ENCODE assay signal across 9 cellular contexts in the genomic region with DNA sequence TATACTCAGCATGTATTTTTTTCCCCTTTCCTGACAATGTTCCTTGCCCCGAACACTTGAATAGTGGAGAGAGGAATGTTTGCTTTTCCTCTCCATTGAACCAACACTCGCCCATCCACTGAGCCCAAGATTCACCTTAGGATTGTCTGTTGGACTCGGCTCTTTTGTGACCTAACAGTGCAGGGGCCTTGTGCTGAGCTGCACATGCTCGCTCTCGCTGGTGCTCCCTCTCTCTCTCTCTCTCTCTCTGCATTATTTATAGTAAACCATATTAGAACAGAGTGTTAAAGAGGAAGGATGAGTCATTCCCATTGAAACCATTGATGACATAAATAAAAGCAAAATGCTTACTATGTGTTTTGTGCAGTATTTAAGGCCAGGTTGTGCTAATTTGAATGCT. TPM values are rescaled to one million over a fixed set of nuclear protein-coding genes. Genes with fewer than 3 reads are reported as not detected.
DNase-seq lines count a peak whose midpoint lies in the region; ATAC-seq and TF ChIP-seq lines count a peak whose summit lies in the region.
"Had no signal": no experiment of that assay in that cellular context is flagged by ENCODE, and none has a peak within 500 bp of the region (broad histone marks: within the 10 kb centered on the region; RNA-seq: fewer than 3 reads in every experiment).

No MANE protein-coding gene starts in this region.

- no peaks in the 10 kb centered on the region for H3K9me3 ChIP-seq in colonic mucosa

- DNase-seq in CD1c-positive myeloid dendritic cell (ENCODE audit: extremely low spot score): peak; percentile 68
- peak; percentile 82 for DNase-seq in NOMO-1 treated with DMSO at 0.1 percent for 48 hours (lab: John Stamatoyannopoulos, UW; ENCODE audit: unreplicated experiment)
- no peak for DNase-seq in colonic mucosa
- no peak for DNase-seq in natural killer cell treated with Interleukin-12 subunit alpha and Interleukin-12 subunit beta and Interleukin-15 and Interleukin-18, amount 100 ng/mL, for 72 hours (ENCODE audit: low spot score)
- DNase-seq in kidney glomerular epithelial cell (lab: John Stamatoyannopoulos, UW): no peak
- DNase-seq: IMR-90 had no signal

- H3K36me3 ChIP-seq in colonic mucosa: no peaks in the 10 kb centered on the region

- H3K27me3 Mint-ChIP-seq in natural killer cell treated with Interleukin-12 subunit alpha and Interleukin-12 subunit beta and Interleukin-15 and Interleukin-18, amount 100 ng/mL, for 72 hours: no peaks in the 10 kb centered on the region

- peaks cover 70 to 87% of the 10 kb centered on the region in 2 donors for H3K4me1 Mint-ChIP-seq in natural killer cell treated with Interleukin-12 subunit alpha and Interleukin-12 subunit beta and Interleukin-15 and Interleukin-18, amount 100 ng/mL, for 72 hours (ENCODE audit: low read depth in 2 of 2)

- intact Hi-C loops in colonic mucosa (cut with DNase I): no loop called here

- TF ChIP-seq CTCF in colonic mucosa (IDR thresholded peaks at IDR 0.05): no peak

- H3K36me3 Mint-ChIP-seq in natural killer cell treated with Interleukin-12 subunit alpha and Interleukin-12 subunit beta and Interleukin-15 and Interleukin-18, amount 100 ng/mL, for 72 hours: no peaks in the 10 kb centered on the region

- peak overlapping the region; percentile 20 for H3K27ac ChIP-seq in colonic mucosa

- no peaks in the 10 kb centered on the region for H3K27me3 ChIP-seq in colonic mucosa

- peak; percentile 75 to 76 for ATAC-seq in natural killer cell treated with Interleukin-12 subunit alpha and Interleukin-12 subunit beta and Interleukin-15 and Interleukin-18, amount 100 ng/mL, for 72 hours
- ATAC-seq in HG03196 (IDR thresholded peaks at IDR 0.05; ENCODE audit: unreplicated experiment) (no peak), GM19351 (IDR thresholded peaks at IDR 0.05; ENCODE audit: unreplicated experiment) (no peak), HG03045 (IDR thresholded peaks at IDR 0.05; ENCODE audit: unreplicated experiment) (no peak)

- no peaks in the 10 kb centered on the region for H3K9me3 Mint-ChIP-seq in natural killer cell treated with Interleukin-12 subunit alpha and Interleukin-12 subunit beta and Interleukin-15 and Interleukin-18, amount 100 ng/mL, for 72 hours

- H3K4me3 Mint-ChIP-seq in natural killer cell treated with Interleukin-12 subunit alpha and Interleukin-12 subunit beta and Interleukin-15 and Interleukin-18, amount 100 ng/mL, for 72 hours: peak overlapping the region; percentile 63

- no peak overlapping the region for H3K4me3 ChIP-seq in colonic mucosa

- H3K9ac ChIP-seq in colonic mucosa (ENCODE audit: low read depth in 2 of 2, low read length in 2 of 2): no peak overlapping the region

- peak overlapping the region; percentile 37 to 87 for H3K27ac Mint-ChIP-seq in natural killer cell treated with Interleukin-12 subunit alpha and Interleukin-12 subunit beta and Interleukin-15 and Interleukin-18, amount 100 ng/mL, for 72 hours

- H3K4me1 ChIP-seq in colonic mucosa: peaks cover 13% of the 10 kb centered on the region

RNA-seq across cellular contexts. Expression of gene ZBTB16, which starts 20.7 kb away (rescaled TPM):
- 10 to 100 TPM in 1 of 2 donors, 1 to 10 TPM in 1; 2.0 to 13.7 TPM for total RNA-seq in colonic mucosa
- total RNA-seq in natural killer cell treated with Interleukin-12 subunit alpha and Interleukin-12 subunit beta and Interleukin-15 and Interleukin-18, amount 100 ng/mL, for 72 hours: 10 to 100 TPM in 1 of 2 donors, 1 to 10 TPM in 1; 2.7 to 13.1 TPM
- total RNA-seq: IMR-90 had no signal

Comparison
In these comparisons a context has a peak if more than half of its experiments do, and no peak if none do; other contexts are left out.
1. DNase-seq: peak in CD1c-positive myeloid dendritic cell (single experiment) and NOMO-1 treated with DMSO at 0.1 percent for 48 hours (single experiment); none in colonic mucosa (single experiment), natural killer cell treated with Interleukin-12 subunit alpha and Interleukin-12 subunit beta and Interleukin-15 and Interleukin-18, amount 100 ng/mL, for 72 hours (single experiment) and kidney glomerular epithelial cell (single experiment).
2. ATAC-seq: peak in natural killer cell treated with Interleukin-12 subunit alpha and Interleukin-12 subunit beta and Interleukin-15 and Interleukin-18, amount 100 ng/mL, for 72 hours (2 of 2); none in HG03196 (single experiment), GM19351 (single experiment) and HG03045 (single experiment).